Comparison of ENCODE assay signal across 28 cellular contexts in genomic region chr12:109566424-109566823, GRCh38.
"Had no signal": no experiment of that assay in that cellular context is flagged by ENCODE, and none has a peak within 500 bp of the region (broad histone marks: within the 10 kb centered on the region; RNA-seq: fewer than 3 reads in every experiment).

No MANE protein-coding gene starts in this region.

- H3K4me1 ChIP-seq: ascending aorta, breast epithelium, colonic mucosa, esophagus muscularis mucosa, foreskin keratinocyte, gastrocnemius medialis had no signal

- H3K27me3 Mint-ChIP-seq: activated CD4-positive, alpha-beta memory T cell treated with anti-CD3 and anti-CD28 coated beads for 36 hours; activated CD4-positive, alpha-beta T cell treated with anti-CD3 and anti-CD28 coated beads for 36 hours; activated CD4-positive, alpha-beta T cell treated with anti-CD3 and anti-CD28 coated beads, Interleukin-2, amount 10 ng/mL, durations not matched to agents 24 days and 14 days; activated naive CD8-positive, alpha-beta T cell; activated T-helper 17 cell treated with anti-CD3 and anti-CD28 coated beads, Interleukin-2, amount 50 U/mL, for 72 hours; brain had no signal

- H3K36me3 ChIP-seq: breast epithelium, colonic mucosa had no signal

- H3K9me3 ChIP-seq: ascending aorta, breast epithelium, colonic mucosa, esophagus muscularis mucosa, gastrocnemius medialis, heart left ventricle had no signal

- H3K4me3 ChIP-seq: ascending aorta, breast epithelium, cardiac muscle cell, colonic mucosa, esophagus muscularis mucosa, gastrocnemius medialis, heart left ventricle had no signal

- H3K4me1 Mint-ChIP-seq: activated CD4-positive, alpha-beta T cell treated with anti-CD3 and anti-CD28 coated beads for 36 hours; activated CD4-positive, alpha-beta T cell treated with anti-CD3 and anti-CD28 coated beads, Interleukin-2, amount 10 ng/mL, durations not matched to agents 24 days and 14 days; activated T-helper 17 cell treated with anti-CD3 and anti-CD28 coated beads, Interleukin-2, amount 50 U/mL, for 72 hours had no signal

- H3K27ac ChIP-seq: ascending aorta, breast epithelium, colonic mucosa, epithelial cell of prostate, esophagus muscularis mucosa, foreskin keratinocyte, gastrocnemius medialis, heart left ventricle had no signal

- H3K27ac Mint-ChIP-seq: activated CD4-positive, alpha-beta memory T cell treated with anti-CD3 and anti-CD28 coated beads for 36 hours; activated CD4-positive, alpha-beta T cell treated with anti-CD3 and anti-CD28 coated beads for 36 hours; activated CD4-positive, alpha-beta T cell treated with anti-CD3 and anti-CD28 coated beads, Interleukin-2, amount 10 ng/mL, durations not matched to agents 24 days and 14 days; activated naive CD8-positive, alpha-beta T cell; activated T-helper 17 cell treated with anti-CD3 and anti-CD28 coated beads, Interleukin-2, amount 50 U/mL, for 72 hours; brain had no signal

- H3K4me3 Mint-ChIP-seq: activated CD4-positive, alpha-beta memory T cell treated with anti-CD3 and anti-CD28 coated beads for 36 hours; activated CD4-positive, alpha-beta T cell treated with anti-CD3 and anti-CD28 coated beads for 36 hours; activated CD4-positive, alpha-beta T cell treated with anti-CD3 and anti-CD28 coated beads, Interleukin-2, amount 10 ng/mL, durations not matched to agents 24 days and 14 days; activated naive CD8-positive, alpha-beta T cell; activated T-cell treated with anti-CD3 and anti-CD28 coated beads, Interleukin-2, amount 50 U/mL, for 4 hours; activated T-helper 17 cell treated with anti-CD3 and anti-CD28 coated beads, Interleukin-2, amount 50 U/mL, for 72 hours; brain had no signal

- DNase-seq: activated CD4-positive, alpha-beta memory T cell treated with anti-CD3 and anti-CD28 coated beads for 36 hours; activated CD4-positive, alpha-beta T cell treated with anti-CD3 and anti-CD28 coated beads for 36 hours; activated CD4-positive, alpha-beta T cell treated with anti-CD3 and anti-CD28 coated beads, Interleukin-2, amount 10 ng/mL, durations not matched to agents 24 days and 14 days; activated CD4-positive, CD25-positive, alpha-beta regulatory T cell; activated CD4-positive, CD25-positive, alpha-beta regulatory T cell treated with anti-CD3 and anti-CD28 coated beads, Interleukin-2, amount 50 U/mL, for 72 hours; activated CD8-positive, alpha-beta memory T cell treated with anti-CD3 and anti-CD28 coated beads for 24 hours; activated effector memory CD4-positive, alpha-beta T cell treated with Interleukin-2 at 50 U/mL for 16 hours; activated gamma-delta T cell treated with Interleukin-2 at 50 U/mL for 16 hours; activated naive CD4-positive, alpha-beta T cell treated with anti-CD3 and anti-CD28 coated beads, Interleukin-2, amount 50 U/mL, for 16 hours; activated naive CD4-positive, alpha-beta T cell treated with Interleukin-2 at 50 U/mL for 16 hours; activated T-cell treated with anti-CD3 and anti-CD28 coated beads, Interleukin-2, amount 50 U/mL, for 4 hours; central memory CD4-positive, alpha-beta T cell; cerebellar nuclear complex; colonic mucosa; effector CD8-positive, alpha-beta T cell; foreskin keratinocyte; gastrocnemius medialis; glutamatergic neuron; heart left ventricle; T-helper 2 cell had no signal

- ATAC-seq: activated CD4-positive, alpha-beta T cell treated with anti-CD3 and anti-CD28 coated beads for 36 hours; activated T-cell treated with anti-CD3 and anti-CD28 coated beads, Interleukin-2, amount 50 U/mL, for 4 hours; activated T-helper 17 cell treated with anti-CD3 and anti-CD28 coated beads, Interleukin-2, amount 50 U/mL, for 72 hours; foreskin keratinocyte; gastrocnemius medialis; heart left ventricle had no signal

- H3K9me3 Mint-ChIP-seq: activated T-cell treated with anti-CD3 and anti-CD28 coated beads, Interleukin-2, amount 50 U/mL, for 4 hours; activated T-helper 17 cell treated with anti-CD3 and anti-CD28 coated beads, Interleukin-2, amount 50 U/mL, for 72 hours; brain had no signal

- H3K27me3 ChIP-seq: ascending aorta, breast epithelium, cardiac muscle cell, colonic mucosa, esophagus muscularis mucosa, foreskin keratinocyte, gastrocnemius medialis, heart left ventricle had no signal
